ENCODE assay signal across 7 cellular contexts in genomic region chr2:111488451-111488850, GRCh38.
DNase-seq lines count a peak whose midpoint lies in the region; ATAC-seq, FAIRE-seq and TF ChIP-seq lines count a peak whose summit lies in the region.
"Not testable (repeated sequence)": the region's sequence is repeated elsewhere in the genome, so short reads cannot be mapped to it uniquely, and the experiment has no call there.

No MANE protein-coding gene starts in this region.

- DNase-seq in HFFc6; K562 (ENCODE audit: extremely low read depth in 1 of 4, low spot score in 3 of 4); chondrocyte (ENCODE audit: low spot score); endothelial cell of umbilical vein (ENCODE audit: low read depth, low spot score); immature natural killer cell; HepG2 (ENCODE audit: low spot score): not testable (repeated sequence)
- peak; percentile 7 for DNase-seq in endodermal cell

- H3K4me3 Mint-ChIP-seq in HFFc6; chondrocyte (ENCODE audit: unreplicated experiment); endodermal cell: not testable (repeated sequence)
- peak overlapping the region in 1 of 5 donors; percentile 10 for H3K4me3 Mint-ChIP-seq in immature natural killer cell

- H3K9me3 Mint-ChIP-seq in HFFc6; chondrocyte (ENCODE audit: low read depth); endodermal cell; immature natural killer cell: not testable (repeated sequence)

- not testable (repeated sequence) for TF ChIP-seq POLR2A in K562 (conservative IDR thresholded peaks at IDR 0.05); endothelial cell of umbilical vein (IDR thresholded peaks at IDR 0.05; ENCODE audit: low read depth, low read length); HepG2 (IDR thresholded peaks at IDR 0.05; ENCODE audit: insufficient read depth in 1 of 2, low read depth in 2 of 2, low read length in 2 of 2)

- not testable (repeated sequence) for BruUV-seq in K562 (replicated peaks; lab: Mats Ljungman, UMichigan); endothelial cell of umbilical vein (replicated peaks; lab: Mats Ljungman, UMichigan); HepG2 (replicated peaks; lab: Mats Ljungman, UMichigan)

- H3K79me2 ChIP-seq in K562 (ENCODE audit: control insufficient read depth, insufficient read depth, low read length) (peaks cover 69% of the 10 kb centered on the region), endothelial cell of umbilical vein (ENCODE audit: control insufficient read depth, insufficient read depth, low read length) (peaks cover 60% of the 10 kb centered on the region), HepG2 (ENCODE audit: insufficient read depth, low read length) (peaks cover 42% of the 10 kb centered on the region)

- dilution Hi-C loops in endothelial cell of umbilical vein (cut with MboI; ENCODE audit: extremely low pct_ligation_motif_present, low sequenced_read_pairs): not testable (repeated sequence)

- POLR2A ChIA-PET in K562 (lab: Yijun Ruan, JAX); endothelial cell of umbilical vein (lab: Charles Lee); HepG2 (lab: Yijun Ruan, JAX): not testable (repeated sequence)

- not testable (repeated sequence) for H4K20me1 ChIP-seq in K562 (replicated peaks; ENCODE audit: control insufficient read depth, insufficient read depth, low read length); endothelial cell of umbilical vein (replicated peaks; ENCODE audit: control insufficient read depth, extremely low read depth, insufficient read depth, low read length); HepG2 (ENCODE audit: insufficient read depth, low read length)

- not testable (repeated sequence) for TF ChIP-seq RAD21 in K562 (CRISPR knock-in tag; conservative IDR thresholded peaks at IDR 0.05 in 1 of 2, IDR thresholded peaks at IDR 0.05 in 1 of 2); HepG2 (CRISPR knock-in tag; IDR thresholded peaks at IDR 0.05)

- H3K27me3 Mint-ChIP-seq in HFFc6 (ENCODE audit: insufficient read depth); chondrocyte (ENCODE audit: low read depth); endodermal cell (ENCODE audit: insufficient read depth); immature natural killer cell (ENCODE audit: low read depth in 3 of 3): not testable (repeated sequence)

- ATAC-seq in K562, HepG2: not testable (repeated sequence)

- FAIRE-seq in K562 (lab: Jason Lieb, UNC); HepG2 (lab: Jason Lieb, UNC): not testable (repeated sequence)
- peak; percentile 63 for FAIRE-seq in endothelial cell of umbilical vein (lab: Jason Lieb, UNC)

- not testable (repeated sequence) for H2AFZ ChIP-seq in K562 (ENCODE audit: low read depth, low read length); endothelial cell of umbilical vein (ENCODE audit: low read depth, low read length); HepG2 (ENCODE audit: low read length)

- CTCF ChIA-PET in K562 (lab: Yijun Ruan, JAX; ENCODE audit: low intra/inter-chr PET ratio); endothelial cell of umbilical vein (lab: Charles Lee); HepG2 (lab: Yijun Ruan, JAX; ENCODE audit: low intra/inter-chr PET ratio, low total read pairs): not testable (repeated sequence)

- not testable (repeated sequence) for H3K4me1 ChIP-seq in K562 (replicated peaks in 1 of 2; ENCODE audit: control insufficient read depth in 2 of 2, insufficient read depth in 2 of 2, low read length in 2 of 2); endodermal cell (ENCODE audit: control insufficient read depth, insufficient read depth, low read length); endothelial cell of umbilical vein (ENCODE audit: control insufficient read depth, extremely low read depth, insufficient read depth, low read length)
- H3K4me1 ChIP-seq in HepG2 (ENCODE audit: insufficient read depth, low read length): peaks cover 22% of the 10 kb centered on the region

- in situ Hi-C loops in K562 (cut with MboI): not testable (repeated sequence)
- in situ Hi-C loops in HepG2 (cut with HindIII; ENCODE audit: extremely low pct_ligation_motif_present, low pct_unique_long_range_greater_than_20kb): loop anchor here (25.0 kb wide), 1 partner anchor 174 kb away; no protein-coding TSS in a partner anchor

- not testable (repeated sequence) for H3K36me3 ChIP-seq in K562 (ENCODE audit: control insufficient read depth, insufficient read depth, low read length); endodermal cell (ENCODE audit: control insufficient read depth, insufficient read depth, low read length); endothelial cell of umbilical vein (ENCODE audit: control insufficient read depth in 2 of 2, extremely low read depth in 1 of 2, insufficient read depth in 2 of 2, low read length in 2 of 2); HepG2 (replicated peaks in 1 of 2; ENCODE audit: control insufficient read depth in 1 of 2, insufficient read depth in 2 of 2, low read length in 2 of 2)

- peak overlapping the region; percentile 67 for H3K27ac Mint-ChIP-seq in HFFc6
- H3K27ac Mint-ChIP-seq in chondrocyte (ENCODE audit: unreplicated experiment): peak overlapping the region; percentile 57
- not testable (repeated sequence) for H3K27ac Mint-ChIP-seq in endodermal cell
- peak overlapping the region in 5 of 6 donors; percentile 39 to 60 (median 49) for H3K27ac Mint-ChIP-seq in immature natural killer cell

- not testable (repeated sequence) for H3K4me2 ChIP-seq in K562 (ENCODE audit: insufficient read depth, low read length); endothelial cell of umbilical vein (ENCODE audit: insufficient read depth, low read length); HepG2 (ENCODE audit: low read depth, low read length)

- peaks cover 10% of the 10 kb centered on the region; the same call in 1 of the 2 replicates for H3K36me3 Mint-ChIP-seq in HFFc6 (ENCODE audit: low read depth)
- H3K36me3 Mint-ChIP-seq in chondrocyte (ENCODE audit: low read depth); endodermal cell (ENCODE audit: low read depth); immature natural killer cell: not testable (repeated sequence)

- intact Hi-C loops in K562 (cut with micrococcal nuclease); endothelial cell of umbilical vein (cut with micrococcal nuclease); HepG2 (cut with micrococcal nuclease; ENCODE audit: unreplicated experiment): not testable (repeated sequence)

- H3K4me1 Mint-ChIP-seq in HFFc6 (ENCODE audit: low read depth) (peaks cover 23% of the 10 kb centered on the region), chondrocyte (ENCODE audit: low read depth) (peaks cover 17% of the 10 kb centered on the region), immature natural killer cell (peaks cover 28 to 32% of the 10 kb centered on the region in 2 donors)
- not testable (repeated sequence) for H3K4me1 Mint-ChIP-seq in endodermal cell

- not testable (repeated sequence) for TF ChIP-seq EP300 in K562 (IDR thresholded peaks at IDR 0.05; ENCODE audit: low read length); HepG2 (IDR thresholded peaks at IDR 0.05; ENCODE audit: low read depth in 2 of 2, low read length in 2 of 2); HepG2 (CRISPR knock-in tag; IDR thresholded peaks at IDR 0.05; ENCODE audit: borderline replicate concordance)

- not testable (repeated sequence) for TF ChIP-seq CTCF in HFFc6 (IDR thresholded peaks at IDR 0.05); K562 (IDR thresholded peaks at IDR 0.05 in 2 of 3, conservative IDR thresholded peaks at IDR 0.05 in 1 of 3; ENCODE audit: insufficient read depth in 2 of 3, low read depth in 1 of 3, low read length in 3 of 3); chondrocyte (IDR thresholded peaks at IDR 0.05); endodermal cell (conservative IDR thresholded peaks at IDR 0.05); endothelial cell of umbilical vein (IDR thresholded peaks at IDR 0.05; ENCODE audit: extremely low read depth in 1 of 2, insufficient read depth in 1 of 2, low read depth in 1 of 2, low read length in 2 of 2); HepG2 (CRISPR knock-in tag; IDR thresholded peaks at IDR 0.05)

- not testable (repeated sequence) for H3K9ac ChIP-seq in K562 (ENCODE audit: insufficient read depth in 1 of 2, low read depth in 2 of 2, low read length in 2 of 2); endodermal cell (ENCODE audit: extremely low read depth, low read length, poor library complexity, severe bottlenecking); endothelial cell of umbilical vein (replicated peaks; ENCODE audit: extremely low read depth, insufficient read depth, low read length); HepG2 (ENCODE audit: insufficient read depth, low read depth, low read length)

- not testable (repeated sequence) for H3K9me3 ChIP-seq in K562 (replicated peaks; ENCODE audit: control insufficient read depth, insufficient read depth, low read depth, low read length); endodermal cell (ENCODE audit: control insufficient read depth, low read length); endothelial cell of umbilical vein (replicated peaks; ENCODE audit: control insufficient read depth, insufficient read depth, low read length); HepG2 (ENCODE audit: low read length)

- H3K4me3 ChIP-seq in K562; endodermal cell (ENCODE audit: low read length); endothelial cell of umbilical vein (replicated peaks in 1 of 3; ENCODE audit: insufficient read depth in 1 of 3, low read depth in 1 of 3, low read length in 3 of 3); HepG2 (replicated peaks in 1 of 3; ENCODE audit: insufficient read depth in 1 of 3, low read depth in 2 of 3, low read length in 3 of 3): not testable (repeated sequence)

- not testable (repeated sequence) for H3K9me1 ChIP-seq in K562 (ENCODE audit: control insufficient read depth, insufficient read depth, low read length); endothelial cell of umbilical vein (replicated peaks; ENCODE audit: control insufficient read depth, extremely low read depth, insufficient read depth, low read length)

- whole genome bisulfite sequencing in K562 (ENCODE audit: insufficient coverage, low coverage, missing lambda C conversion rate): 83% methylated on average over 3 of the region's 4 CpGs
- 83 to 100% methylated on average over 1 to 2 of the region's 4 CpGs for WGBS in endodermal cell (ENCODE audit: insufficient coverage in 1 of 2, insufficient read length in 1 of 2), 2 experiments
- 93% methylated on average over 4 of the region's 4 CpGs for WGBS in HepG2 (ENCODE audit: low lambda C conversion rate)

- not testable (repeated sequence) for H3K27ac ChIP-seq in K562 (ENCODE audit: extremely low read depth, low read depth, low read length); endodermal cell (ENCODE audit: low read depth, low read length); endothelial cell of umbilical vein (ENCODE audit: insufficient read depth, low read depth, low read length); HepG2 (ENCODE audit: extremely low read length, insufficient read depth, low read length)

- not testable (repeated sequence) for H3K27me3 ChIP-seq in K562 (ENCODE audit: control insufficient read depth in 2 of 2, insufficient read depth in 2 of 2, low read length in 2 of 2); endodermal cell (ENCODE audit: control insufficient read depth, insufficient read depth, low read length, poor library complexity, severe bottlenecking); endothelial cell of umbilical vein (ENCODE audit: control insufficient read depth in 2 of 2, insufficient read depth in 2 of 2, low read length in 2 of 2); HepG2 (ENCODE audit: control insufficient read depth in 1 of 2, insufficient read depth in 2 of 2, low read length in 2 of 2)
